20 cellular contexts compared by ENCODE assay signal in the genomic region with DNA sequence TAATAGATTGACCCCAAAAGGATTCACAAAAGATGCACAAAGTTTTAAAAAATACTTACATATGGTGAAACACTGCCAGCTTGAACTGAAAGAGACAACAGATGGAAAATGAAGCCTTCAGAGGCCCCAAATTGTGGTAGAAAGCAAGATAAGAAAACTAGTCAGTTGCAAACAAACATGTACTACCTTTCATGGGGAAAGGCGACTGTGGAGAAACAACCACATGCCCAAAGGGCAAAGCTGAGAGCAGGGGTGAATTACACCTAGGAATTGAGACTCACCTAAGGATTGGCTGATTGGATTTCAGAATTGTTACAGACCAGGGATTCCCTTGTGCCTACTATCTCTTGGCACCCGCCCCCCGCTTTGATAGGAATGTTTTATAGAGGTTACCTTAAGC. TPM values are rescaled to one million over a fixed set of nuclear protein-coding genes. Genes with fewer than 3 reads are reported as not detected.
DNase-seq lines count a peak whose midpoint lies in the region; ATAC-seq, FAIRE-seq and TF ChIP-seq lines count a peak whose summit lies in the region.
"Had no signal": no experiment of that assay in that cellular context is flagged by ENCODE, and none has a peak within 500 bp of the region (broad histone marks: within the 10 kb centered on the region; RNA-seq: fewer than 3 reads in every experiment).

No MANE protein-coding gene starts in this region.

- 70% methylated on average over 3 of the region's 3 CpGs for WGBS in GM12878 (ENCODE audit: insufficient coverage, insufficient replicate concordance, low lambda C conversion rate, missing lambda C conversion rate)
- 85 to 87% methylated on average over 3 of the region's 3 CpGs for WGBS in tibial nerve, 2 donors

- peaks cover 34% of the 10 kb centered on the region for H3K36me3 Mint-ChIP-seq in activated CD8-positive, alpha-beta memory T cell treated with anti-CD3 and anti-CD28 coated beads, Interleukin-2, amount 10 ng/mL, durations not matched to agents 7 days and 5 days

- 0 out of 2 replicates have a peak, but pooled peaks cover 6% of the 10 kb centered on the region for H4K20me1 ChIP-seq in GM12878 (ENCODE audit: control insufficient read depth, insufficient read depth)

- peak overlapping the region; percentile 81 for H3K27ac Mint-ChIP-seq in activated CD8-positive, alpha-beta memory T cell treated with anti-CD3 and anti-CD28 coated beads, Interleukin-2, amount 10 ng/mL, durations not matched to agents 7 days and 5 days

- H3K9ac ChIP-seq in GM12878 (ENCODE audit: control insufficient read depth, insufficient read depth, low read length): no peak overlapping the region

- H3K9me3 ChIP-seq in GM12878 (replicated peaks; ENCODE audit: control insufficient read depth, insufficient read depth, low read length) (no peaks in the 10 kb centered on the region), gastrocnemius medialis (no peaks in the 10 kb centered on the region), tibial nerve (no peaks in the 10 kb centered on the region)
- H3K9me3 ChIP-seq: esophagus squamous epithelium, lower lobe of right lung, neutrophil had no signal

- no peak overlapping the region for H2AFZ ChIP-seq in GM12878 (ENCODE audit: control insufficient read depth, low read depth, low read length)
- H2AFZ ChIP-seq: PC-9 had no signal

- TF ChIP-seq POLR2A in GM12878 (IDR thresholded peaks at IDR 0.05; ENCODE audit: low read depth, low read length) (no peak), gastrocnemius medialis (IDR thresholded peaks at IDR 0.05) (no peak), tibial nerve (IDR thresholded peaks at IDR 0.05) (no peak)

- no peak for TF ChIP-seq CTCF in GM12878 (IDR thresholded peaks at IDR 0.05 in 2 of 3, conservative IDR thresholded peaks at IDR 0.05 in 1 of 3; ENCODE audit: control insufficient read depth in 2 of 3, extremely low read depth in 1 of 3, insufficient read depth in 1 of 3, low read depth in 3 of 3, low read length in 3 of 3)
- TF ChIP-seq CTCF in gastrocnemius medialis (IDR thresholded peaks at IDR 0.05 in 4 of 5, conservative IDR thresholded peaks at IDR 0.05 in 1 of 5): no peak
- TF ChIP-seq CTCF in tibial nerve (IDR thresholded peaks at IDR 0.05): no peak

- DNase-seq in activated CD8-positive, alpha-beta memory T cell treated with anti-CD3 and anti-CD28 coated beads, Interleukin-2, amount 10 ng/mL, durations not matched to agents 7 days and 5 days: no peak
- no peak for DNase-seq in activated CD8-positive, alpha-beta memory T cell treated with anti-CD3 and anti-CD28 coated beads, Interleukin-2, amount 50 U/mL, for 4 hours
- peak; percentile 32 for DNase-seq in OCI-M1 (lab: John Stamatoyannopoulos, UW)
- no peak for DNase-seq in GM12878 (ENCODE audit: low read depth, low spot score)
- DNase-seq in gastrocnemius medialis: no peak
- DNase-seq in hepatic stellate cell (ENCODE audit: low spot score): no peak
- DNase-seq in dedifferentiated amniotic fluid mesenchymal stem cell (ENCODE audit: extremely low spot score): no peak
- DNase-seq in tibial nerve (ENCODE audit: low spot score in 2 of 2): no peak
- DNase-seq: activated CD4-positive, alpha-beta T cell treated with anti-CD3 and anti-CD28 coated beads, Interleukin-2, amount 50 U/mL, for 1 hour; amygdala; DMS53; esophagus squamous epithelium; Karpas-422; lower lobe of right lung; NCI-H1436 treated with DMSO at 0.1 percent for 48 hours; NCI-H510A; PC-9 had no signal

- TF ChIP-seq EP300 in GM12878 (IDR thresholded peaks at IDR 0.05; ENCODE audit: borderline replicate concordance in 1 of 2, control insufficient read depth in 1 of 2, low read depth in 2 of 2, low read length in 2 of 2): no peak
- no peak for TF ChIP-seq EP300 in tibial nerve (IDR thresholded peaks at IDR 0.05)

- ATAC-seq in activated CD8-positive, alpha-beta memory T cell treated with anti-CD3 and anti-CD28 coated beads, Interleukin-2, amount 10 ng/mL, durations not matched to agents 7 days and 5 days: no peak
- ATAC-seq in GM12878: peak; percentile 0
- no peak for ATAC-seq in gastrocnemius medialis
- ATAC-seq: HCT116, lower lobe of right lung had no signal

- H3K27me3 ChIP-seq in GM12878 (replicated peaks in 1 of 2; ENCODE audit: control insufficient read depth in 2 of 2, insufficient read depth in 2 of 2, low read length in 1 of 2): no peaks in the 10 kb centered on the region
- no peaks in the 10 kb centered on the region for H3K27me3 ChIP-seq in gastrocnemius medialis
- no peaks in the 10 kb centered on the region for H3K27me3 ChIP-seq in tibial nerve
- H3K27me3 ChIP-seq: esophagus squamous epithelium, neutrophil had no signal

- H3K9me3 Mint-ChIP-seq in activated CD8-positive, alpha-beta memory T cell treated with anti-CD3 and anti-CD28 coated beads, Interleukin-2, amount 10 ng/mL, durations not matched to agents 7 days and 5 days (ENCODE audit: low read depth): no peaks in the 10 kb centered on the region

- CTCF ChIA-PET in activated CD8-positive, alpha-beta memory T cell treated with anti-CD3 and anti-CD28 coated beads, Interleukin-2, amount 10 ng/mL, durations not matched to agents 7 days and 5 days (lab: Charles Lee): interaction anchor here (1.2 to 1.9 kb wide), 3 partner anchors 10 to 79 kb away, joined by 3 to 8 read pairs (median 3); no protein-coding TSS in a partner anchor
- CTCF ChIA-PET in GM12878 (lab: Yijun Ruan, JAX): interaction anchor here (0.5 to 1.3 kb wide), 7 partner anchors 9 to 670 kb away, joined by 3 to 11 read pairs (median 3); no protein-coding TSS in a partner anchor

- RAD21 ChIA-PET in GM12878 (lab: Charles Lee; ENCODE audit: unreplicated experiment): interaction anchor here (0.8 to 3.0 kb wide), 4 partner anchors 9 to 20 kb away, joined by 3 to 16 read pairs (median 4); no protein-coding TSS in a partner anchor

- FAIRE-seq in GM12878 (lab: Jason Lieb, UNC): no peak

- peaks cover 78% of the 10 kb centered on the region for H3K4me1 Mint-ChIP-seq in activated CD8-positive, alpha-beta memory T cell treated with anti-CD3 and anti-CD28 coated beads, Interleukin-2, amount 10 ng/mL, durations not matched to agents 7 days and 5 days

- H3K4me3 Mint-ChIP-seq in activated CD8-positive, alpha-beta memory T cell treated with anti-CD3 and anti-CD28 coated beads, Interleukin-2, amount 10 ng/mL, durations not matched to agents 7 days and 5 days: peak overlapping the region; percentile 56

- H3K4me3 ChIP-seq in GM12878 (peak overlapping the region; percentile 25), gastrocnemius medialis (no peak overlapping the region), tibial nerve (no peak overlapping the region)
- H3K4me3 ChIP-seq: coronary artery, esophagus squamous epithelium, lower lobe of right lung, PC-9 had no signal

- H3K27ac ChIP-seq in GM12878 (ENCODE audit: control insufficient read depth, insufficient read depth) (peak overlapping the region; percentile 53), gastrocnemius medialis (peak overlapping the region; percentile 65 to 83 (median 67)), tibial nerve (peak overlapping the region in 1 of 4 donors; percentile 10)
- H3K27ac ChIP-seq: coronary artery, esophagus squamous epithelium, lower lobe of right lung, neutrophil, PC-9 had no signal

- intact Hi-C loops in GM12878 (cut with micrococcal nuclease; ENCODE audit: unreplicated experiment) (no loop called here), gastrocnemius medialis (cut with DNase I; ENCODE audit: low total_unique reads) (no loop called here)

- SMC1A ChIA-PET in GM12878 (lab: Charles Lee; ENCODE audit: uncharacterized antibody, unreplicated experiment): interaction anchor here (0.8 to 15.8 kb wide), 10 partner anchors 10 to 77 kb away, joined by 3 to 205 read pairs (median 4); no protein-coding TSS in a partner anchor

- peaks cover 0 to 4% of the 10 kb centered on the region in 2 experiments; a peak in 1 of 4 replicates for H3K36me3 ChIP-seq in GM12878 (ENCODE audit: control insufficient read depth in 2 of 2, insufficient read depth in 2 of 2, low read length in 1 of 2)
- H3K36me3 ChIP-seq in gastrocnemius medialis: no peaks in the 10 kb centered on the region
- H3K36me3 ChIP-seq in tibial nerve: no peaks in the 10 kb centered on the region
- H3K36me3 ChIP-seq: esophagus squamous epithelium, lower lobe of right lung, neutrophil had no signal

- H3K4me1 ChIP-seq in GM12878 (ENCODE audit: control insufficient read depth, insufficient read depth, low read length): peaks cover 28% of the 10 kb centered on the region
- H3K4me1 ChIP-seq in gastrocnemius medialis: peaks cover 95 to 98% of the 10 kb centered on the region in 2 donors
- peaks cover 0 to 100% (median 59%) of the 10 kb centered on the region in 4 donors for H3K4me1 ChIP-seq in tibial nerve

- H3K79me2 ChIP-seq in GM12878 (ENCODE audit: control insufficient read depth, insufficient read depth, low read length): peaks cover 97% of the 10 kb centered on the region

- POLR2A ChIA-PET in GM12878 (lab: Charles Lee): interaction anchor here (0.5 to 2.7 kb wide), 10 partner anchors 8 to 1609 kb away, joined by 3 to 8 read pairs (median 4); no protein-coding TSS in a partner anchor

- in situ Hi-C loops in GM12878 (cut with MboI) (no loop called here), gastrocnemius medialis (cut with MboI; ENCODE audit: low sequenced_read_pairs in 4 of 4) (loop anchor here in 1 of 4 donors (25.0 kb wide), 1 partner anchor 272 kb away; a partner anchor contains a TSS)

- no peak overlapping the region for H3K4me2 ChIP-seq in GM12878 (ENCODE audit: control insufficient read depth, insufficient read depth)
- H3K4me2 ChIP-seq: PC-9 had no signal

- no peak for TF ChIP-seq RAD21 in GM12878 (IDR thresholded peaks at IDR 0.05; ENCODE audit: insufficient read depth, low read depth, low read length)

- no peaks in the 10 kb centered on the region for H3K27me3 Mint-ChIP-seq in activated CD8-positive, alpha-beta memory T cell treated with anti-CD3 and anti-CD28 coated beads, Interleukin-2, amount 10 ng/mL, durations not matched to agents 7 days and 5 days

- BruUV-seq in GM12878 (replicated peaks; lab: Mats Ljungman, UMichigan): no TSS peak

RNA-seq across cellular contexts. Expression of a gene that starts 13.1 kb away (rescaled TPM):
- 10 to 100 TPM; 32.1 to 42.3 TPM for total RNA-seq in activated CD8-positive, alpha-beta memory T cell treated with anti-CD3 and anti-CD28 coated beads, Interleukin-2, amount 10 ng/mL, durations not matched to agents 7 days and 5 days
- 161 and 173 TPM in 2 replicates for total RNA-seq in GM12878 (2013; cell fraction: nucleolus; rRNA removed)
- total RNA-seq in GM12878 (2014; rRNA removed) (19.0 and 23.7 TPM in 2 replicates), GM12878 (2014; rRNA removed; fragmentation: Illumina TruSeq; extraction: Trizol) (19.2 and 19.7 TPM in 2 replicates), GM12878 (2021) (20.4 and 22.1 TPM in 2 replicates), gastrocnemius medialis (10 to 100 TPM; 25.0 to 37.9 (median 29.3) TPM), tibial nerve (10 to 100 TPM; 47.5 to 72.8 (median 62.7) TPM)
- 20.9 TPM for polyA plus RNA-seq in GM12878 (2011; ENCODE audit: low read depth)
- polyA plus RNA-seq in GM12878 (2011; rRNA removed) (59.2 and 68.1 TPM in 2 replicates), GM12878 (2014; fragmentation: Illumina TruSeq; extraction: Trizol) (27.8 and 36.2 TPM in 2 replicates), GM12878 (2014; fragmentation: Nextera tagmentation; extraction: Ambion mirVana) (1 to 10 TPM; 6.8 to 7.6 TPM), GM12878 (2014; rRNA removed) (20.7 and 21.5 TPM in 2 replicates), GM12878 (2016; fragmentation: Nextera tagmentation; extraction: Ambion mirVana) (10 to 100 TPM; 15.0 to 15.6 TPM)
- 34.2 and 34.6 TPM in 2 replicates for polyA plus RNA-seq in GM12878 (2011; cell fraction: cytosol; rRNA removed)
- polyA plus RNA-seq in GM12878 (2011; cell fraction: nucleus; rRNA removed): 53.3 and 68.6 TPM in 2 replicates
- polyA plus RNA-seq in GM12878 (2012): 18.8 and 25.4 TPM in 2 replicates
- 90.9 and 130 TPM in 2 replicates for polyA minus RNA-seq in GM12878 (2011; rRNA and poly(A)+ RNA removed)
- polyA minus RNA-seq in GM12878 (2011; cell fraction: cytosol; rRNA and poly(A)+ RNA removed): 15.6 and 24.0 TPM in 2 replicates
- 66.1 and 97.8 TPM in 2 replicates for polyA minus RNA-seq in GM12878 (2011; cell fraction: nucleus; rRNA and poly(A)+ RNA removed)
